Comparison of ENCODE assay signal across 8 cellular contexts in the genomic region with DNA sequence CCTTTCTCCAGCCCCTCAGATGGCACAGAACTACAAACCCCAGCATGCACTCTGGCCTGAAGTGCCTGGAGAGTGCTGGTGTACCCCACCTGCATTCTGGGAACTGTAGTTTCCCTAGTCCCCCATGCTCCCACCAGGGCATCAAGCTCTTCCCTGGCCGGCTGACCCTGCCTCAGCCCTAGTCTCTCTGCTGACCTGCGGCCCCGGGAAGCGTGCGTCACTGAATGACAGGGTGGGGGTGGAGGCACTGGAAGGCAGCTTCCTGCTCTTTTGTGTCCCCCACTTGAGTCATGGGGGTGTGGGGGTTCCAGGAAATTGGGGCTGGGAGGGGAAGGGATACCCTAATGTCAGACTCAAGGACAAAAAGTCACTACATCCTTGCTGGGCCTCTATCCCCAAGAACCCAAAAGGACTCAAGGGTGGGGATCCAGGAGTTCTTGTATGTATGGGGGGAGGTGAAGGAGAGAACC. TPM values are rescaled to one million over a fixed set of nuclear protein-coding genes. Genes with fewer than 3 reads are reported as not detected.
DNase-seq lines count a peak whose midpoint lies in the region; TF ChIP-seq lines count a peak whose summit lies in the region.

No MANE protein-coding gene starts in this region.

- H3K27me3 Mint-ChIP-seq in endothelial cell (ENCODE audit: unreplicated experiment): peaks cover 11% of the 10 kb centered on the region
- peaks cover 18% of the 10 kb centered on the region for H3K27me3 Mint-ChIP-seq in activated T-helper 2 cell treated with anti-CD3 and anti-CD28 coated beads, Interferon-gamma antibody, Interleukin-2, Interleukin-4, amounts not matched to agents 10 μg/mL and 5 μg/mL and 100 μg/mL, durations not matched to agents 14 hours and 24 hours and 36 hours (ENCODE audit: low read depth)

- H3K4me3 ChIP-seq in NB4 (ENCODE audit: low read depth, low read length) (no peak overlapping the region), sigmoid colon (no peak overlapping the region)

- WGBS in sigmoid colon, 2 donors: 60 to 63% methylated on average over 5 of the region's 5 CpGs

- intact Hi-C loops in sigmoid colon (cut with DNase I): no loop called here
- intact Hi-C loops in activated T-helper 2 cell treated with anti-CD3 and anti-CD28 coated beads, Interferon-gamma antibody, Interleukin-2, Interleukin-4, amounts not matched to agents 10 μg/mL and 5 μg/mL and 100 μg/mL, durations not matched to agents 14 hours and 24 hours and 36 hours (cut with micrococcal nuclease): no loop called here

- peak overlapping the region in 2 of 4 donors; percentile 31 to 37 for H3K27ac ChIP-seq in sigmoid colon

- no peak for TF ChIP-seq POLR2A in NB4 (IDR thresholded peaks at IDR 0.05; ENCODE audit: extremely low read depth, insufficient read length)
- no peak for TF ChIP-seq POLR2A in sigmoid colon (IDR thresholded peaks at IDR 0.05)

- H3K4me1 ChIP-seq in sigmoid colon: peaks cover 0 to 18% (median 14%) of the 10 kb centered on the region in 4 donors

- peak overlapping the region; percentile 7 for H3K27ac Mint-ChIP-seq in endothelial cell (ENCODE audit: unreplicated experiment)
- no peak overlapping the region for H3K27ac Mint-ChIP-seq in activated T-helper 2 cell treated with anti-CD3 and anti-CD28 coated beads, Interferon-gamma antibody, Interleukin-2, Interleukin-4, amounts not matched to agents 10 μg/mL and 5 μg/mL and 100 μg/mL, durations not matched to agents 14 hours and 24 hours and 36 hours

- H3K4me3 Mint-ChIP-seq in endothelial cell (ENCODE audit: unreplicated experiment): no peak overlapping the region
- no peak overlapping the region for H3K4me3 Mint-ChIP-seq in activated T-helper 2 cell treated with anti-CD3 and anti-CD28 coated beads, Interferon-gamma antibody, Interleukin-2, Interleukin-4, amounts not matched to agents 10 μg/mL and 5 μg/mL and 100 μg/mL, durations not matched to agents 14 hours and 24 hours and 36 hours (ENCODE audit: low read depth)

- peaks cover 26% of the 10 kb centered on the region for H3K4me1 Mint-ChIP-seq in endothelial cell (ENCODE audit: unreplicated experiment)
- H3K4me1 Mint-ChIP-seq in activated T-helper 2 cell treated with anti-CD3 and anti-CD28 coated beads, Interferon-gamma antibody, Interleukin-2, Interleukin-4, amounts not matched to agents 10 μg/mL and 5 μg/mL and 100 μg/mL, durations not matched to agents 14 hours and 24 hours and 36 hours (ENCODE audit: low read depth): peaks cover 16% of the 10 kb centered on the region

- peaks cover 7% of the 10 kb centered on the region for H3K9me3 Mint-ChIP-seq in endothelial cell (ENCODE audit: unreplicated experiment)
- peaks cover 3% of the 10 kb centered on the region for H3K9me3 Mint-ChIP-seq in activated T-helper 2 cell treated with anti-CD3 and anti-CD28 coated beads, Interferon-gamma antibody, Interleukin-2, Interleukin-4, amounts not matched to agents 10 μg/mL and 5 μg/mL and 100 μg/mL, durations not matched to agents 14 hours and 24 hours and 36 hours

- TF ChIP-seq CTCF in NB4 (IDR thresholded peaks at IDR 0.05; ENCODE audit: low read depth, low read length): no peak
- no peak for TF ChIP-seq CTCF in endothelial cell (IDR thresholded peaks at IDR 0.05; ENCODE audit: unreplicated experiment)
- no peak for TF ChIP-seq CTCF in sigmoid colon (IDR thresholded peaks at IDR 0.05)

- H3K36me3 ChIP-seq in sigmoid colon: no peaks in the 10 kb centered on the region

- DNase-seq in NCI-H748 (lab: John Stamatoyannopoulos, UW; ENCODE audit: unreplicated experiment) (peak; percentile 30), NCI-H748 treated with DMSO at 0.1 percent for 48 hours (lab: John Stamatoyannopoulos, UW) (no peak), NB4 (ENCODE audit: low read depth) (peak; percentile 69), endothelial cell (ENCODE audit: low spot score) (peak; percentile 68), sigmoid colon (peak; percentile 66), NCI-H187 (lab: John Stamatoyannopoulos, UW) (no peak), germinal center (ENCODE audit: low spot score) (no peak)
- DNase-seq in activated T-helper 2 cell treated with anti-CD3 and anti-CD28 coated beads, Interferon-gamma antibody, Interleukin-2, Interleukin-4, amounts not matched to agents 10 μg/mL and 5 μg/mL and 100 μg/mL, durations not matched to agents 14 hours and 24 hours and 36 hours (ENCODE audit: low spot score): no peak

- peaks cover 0 to 11% (median 0%) of the 10 kb centered on the region in 3 donors for H3K27me3 ChIP-seq in sigmoid colon

- peaks cover 29% of the 10 kb centered on the region for H3K36me3 Mint-ChIP-seq in endothelial cell (ENCODE audit: low read depth, unreplicated experiment)
- H3K36me3 Mint-ChIP-seq in activated T-helper 2 cell treated with anti-CD3 and anti-CD28 coated beads, Interferon-gamma antibody, Interleukin-2, Interleukin-4, amounts not matched to agents 10 μg/mL and 5 μg/mL and 100 μg/mL, durations not matched to agents 14 hours and 24 hours and 36 hours (ENCODE audit: low read depth): no peaks in the 10 kb centered on the region

- no peak for TF ChIP-seq EP300 in sigmoid colon (IDR thresholded peaks at IDR 0.05)

- H3K9me3 ChIP-seq in sigmoid colon: no peaks in the 10 kb centered on the region

RNA-seq across cellular contexts. Expression of a gene that starts 2.1 kb away (rescaled TPM):
- total RNA-seq in endothelial cell (ENCODE audit: unreplicated experiment) (102 TPM), sigmoid colon (1 to 10 TPM; 1.3 to 7.2 (median 2.9) TPM)
- 1 to 10 TPM in 2 of 3 donors, under 1 TPM in 1; 0.23 to 6.1 (median 1.2) TPM for polyA plus RNA-seq in sigmoid colon
- total RNA-seq in activated T-helper 2 cell treated with anti-CD3 and anti-CD28 coated beads, Interferon-gamma antibody, Interleukin-2, Interleukin-4, amounts not matched to agents 10 μg/mL and 5 μg/mL and 100 μg/mL, durations not matched to agents 14 hours and 24 hours and 36 hours: 9.8 TPM in 2 replicates

RNA-seq across cellular contexts. Expression of a gene that starts 14.7 kb away (rescaled TPM):
- total RNA-seq in endothelial cell (ENCODE audit: unreplicated experiment) (3.4 TPM), sigmoid colon (100 to 1,000 TPM in 1 of 4 donors, 10 to 100 TPM in 3; 40.6 to 107 (median 85.2) TPM)
- 1 to 10 TPM in 2 of 3 donors, under 1 TPM in 1; 0.46 to 7.3 (median 1.2) TPM for polyA plus RNA-seq in sigmoid colon
- total RNA-seq in activated T-helper 2 cell treated with anti-CD3 and anti-CD28 coated beads, Interferon-gamma antibody, Interleukin-2, Interleukin-4, amounts not matched to agents 10 μg/mL and 5 μg/mL and 100 μg/mL, durations not matched to agents 14 hours and 24 hours and 36 hours: 0.30 and 0.41 TPM in 2 replicates

RNA-seq across cellular contexts. Expression of a gene that starts 31.4 kb away (rescaled TPM):
- total RNA-seq in endothelial cell (ENCODE audit: unreplicated experiment) (0.85 TPM), sigmoid colon (not detected)
- 1 to 10 TPM in 2 of 3 donors, not detected in 1; 1.2 to 1.6 TPM for polyA plus RNA-seq in sigmoid colon
- total RNA-seq in activated T-helper 2 cell treated with anti-CD3 and anti-CD28 coated beads, Interferon-gamma antibody, Interleukin-2, Interleukin-4, amounts not matched to agents 10 μg/mL and 5 μg/mL and 100 μg/mL, durations not matched to agents 14 hours and 24 hours and 36 hours: 5.0 and 6.4 TPM in 2 replicates

RNA-seq across cellular contexts. Expression of a gene that starts 35.4 kb away (rescaled TPM):
- total RNA-seq in endothelial cell (ENCODE audit: unreplicated experiment) (17.4 TPM), sigmoid colon (10 to 100 TPM in 3 of 4 donors, 1 to 10 TPM in 1; 9.7 to 20.8 (median 19.5) TPM)
- 10 to 100 TPM in 1 of 3 donors, 1 to 10 TPM in 2; 3.0 to 32.8 (median 5.3) TPM for polyA plus RNA-seq in sigmoid colon
- total RNA-seq in activated T-helper 2 cell treated with anti-CD3 and anti-CD28 coated beads, Interferon-gamma antibody, Interleukin-2, Interleukin-4, amounts not matched to agents 10 μg/mL and 5 μg/mL and 100 μg/mL, durations not matched to agents 14 hours and 24 hours and 36 hours: 59.5 and 59.6 TPM in 2 replicates

RNA-seq across cellular contexts. Expression of a gene that starts 55.5 kb away (rescaled TPM):
- total RNA-seq in endothelial cell (ENCODE audit: unreplicated experiment) (3.4 TPM), sigmoid colon (1 to 10 TPM; 1.8 to 8.6 (median 4.5) TPM)
- polyA plus RNA-seq in sigmoid colon: 1 to 10 TPM in 2 of 3 donors, under 1 TPM in 1; 0.46 to 3.1 (median 3.0) TPM
- total RNA-seq in activated T-helper 2 cell treated with anti-CD3 and anti-CD28 coated beads, Interferon-gamma antibody, Interleukin-2, Interleukin-4, amounts not matched to agents 10 μg/mL and 5 μg/mL and 100 μg/mL, durations not matched to agents 14 hours and 24 hours and 36 hours: 3.3 and 4.0 TPM in 2 replicates

Comparison
In these comparisons a context has a peak if more than half of its experiments do, and no peak if none do; other contexts are left out.
1. DNase-seq: peak in NCI-H748 (single experiment), NB4 (single experiment), endothelial cell (single experiment) and sigmoid colon (single experiment); none in NCI-H748 treated with DMSO at 0.1 percent for 48 hours (single experiment), NCI-H187 (0 of 2), activated T-helper 2 cell treated with anti-CD3 and anti-CD28 coated beads, Interferon-gamma antibody, Interleukin-2, Interleukin-4, amounts not matched to agents 10 μg/mL and 5 μg/mL and 100 μg/mL, durations not matched to agents 14 hours and 24 hours and 36 hours (single experiment) and germinal center (single experiment).